17 cellular contexts compared by ENCODE assay signal in genomic region chr1:197314672-197315071, GRCh38. TPM values are rescaled to one million over a fixed set of nuclear protein-coding genes. Genes with fewer than 3 reads are reported as not detected.
DNase-seq lines count a peak whose midpoint lies in the region; ATAC-seq and TF ChIP-seq lines count a peak whose summit lies in the region.
"Had no signal": no experiment of that assay in that cellular context is flagged by ENCODE, and none has a peak within 500 bp of the region (broad histone marks: within the 10 kb centered on the region; RNA-seq: fewer than 3 reads in every experiment).

No MANE protein-coding gene starts in this region.

- ATAC-seq in SK-N-SH treated with all-trans-retinoic acid at 6 μM for 48 hours (peak; percentile 55), sciatic nerve (peak; percentile 45), GM18868 (IDR thresholded peaks at IDR 0.05; ENCODE audit: unreplicated experiment) (no peak)
- ATAC-seq: effector memory CD8-positive, alpha-beta T cell; naive thymus-derived CD8-positive, alpha-beta T cell; stimulated activated naive CD8-positive, alpha-beta T cell treated with anti-CD3 and anti-CD28 coated beads, Interleukin-15, Interleukin-2, amounts not matched to agents 100 U/mL and 50 U/mL, for 24 hours had no signal

- peak; percentile 21 for DNase-seq in NCI-H1105 treated with DMSO at 0.1 percent for 48 hours (lab: John Stamatoyannopoulos, UW)
- no peak for DNase-seq in NCI-H1105 (lab: John Stamatoyannopoulos, UW)
- peak; percentile 73 for DNase-seq in inferior parietal cortex (ENCODE audit: extremely low spot score)
- no peak for DNase-seq in sciatic nerve (ENCODE audit: low spot score)
- DNase-seq in activated CD4-positive, alpha-beta T cell treated with anti-CD3 and anti-CD28 coated beads for 48 hours, result no peak
- DNase-seq in DMS53 (lab: John Stamatoyannopoulos, UW), result no peak
- DNase-seq: 8988T; DMS79 treated with DMSO at 0.1 percent for 48 hours; effector memory CD8-positive, alpha-beta T cell; KBM-7; naive thymus-derived CD8-positive, alpha-beta T cell; stimulated activated CD4-positive, alpha-beta T cell treated with anti-CD3 and anti-CD28 coated beads, Interleukin-15, amount 100 ng/mL, for 24 hours; stimulated activated naive CD8-positive, alpha-beta T cell treated with anti-CD3 and anti-CD28 coated beads, Interleukin-15, Interleukin-2, amounts not matched to agents 100 U/mL and 50 U/mL, for 24 hours had no signal

- intact Hi-C loops in sciatic nerve (cut with DNase I), result no loop called here

TF ChIP-seq in SK-N-SH treated with all-trans-retinoic acid at 6 μM for 48 hours, 23 proteins besides CTCF, POLR2A, EP300 and RAD21:
- TF ChIP-seq ZNF70 (CRISPR knock-in tag; IDR thresholded peaks at IDR 0.05) (no peak), ZNF8 (CRISPR knock-in tag; IDR thresholded peaks at IDR 0.05) (no peak), ESRRG (CRISPR knock-in tag; IDR thresholded peaks at IDR 0.05) (no peak), TOX (CRISPR knock-in tag; IDR thresholded peaks at IDR 0.05; ENCODE audit: borderline replicate concordance) (no peak), ZNF565 (CRISPR knock-in tag; conservative IDR thresholded peaks at IDR 0.05; ENCODE audit: low read depth) (no peak), ZFP30 (CRISPR knock-in tag; IDR thresholded peaks at IDR 0.05) (no peak), ZFP3 (CRISPR knock-in tag; IDR thresholded peaks at IDR 0.05) (no peak), GLIS3 (CRISPR knock-in tag; IDR thresholded peaks at IDR 0.05) (no peak), CREB5 (CRISPR knock-in tag; IDR thresholded peaks at IDR 0.05; ENCODE audit: low read depth) (no peak), OSR1 (CRISPR knock-in tag; IDR thresholded peaks at IDR 0.05) (no peak), TSHZ2 (CRISPR knock-in tag; IDR thresholded peaks at IDR 0.05) (no peak), PATZ1 (CRISPR knock-in tag; IDR thresholded peaks at IDR 0.05; ENCODE audit: borderline replicate concordance) (no peak), ZC3H10 (CRISPR knock-in tag; IDR thresholded peaks at IDR 0.05) (no peak), CSDC2 (CRISPR knock-in tag; IDR thresholded peaks at IDR 0.05) (no peak), PPARA (CRISPR knock-in tag; IDR thresholded peaks at IDR 0.05; ENCODE audit: borderline replicate concordance) (no peak), ARNTL (CRISPR knock-in tag; IDR thresholded peaks at IDR 0.05; ENCODE audit: borderline replicate concordance, low read depth) (no peak), CSRNP3 (CRISPR knock-in tag; IDR thresholded peaks at IDR 0.05) (no peak)

RNA-seq across cellular contexts. Expression of gene CRB1, which starts 46.6 kb away (rescaled TPM):
- total RNA-seq in sciatic nerve, result 0.94 TPM
- total RNA-seq: activated CD8-positive, alpha-beta memory T cell treated with anti-CD3 and anti-CD28 coated beads for 36 hours; activated T-helper 2 cell treated with anti-CD3 and anti-CD28 coated beads, Interferon-gamma antibody, Interleukin-2, Interleukin-4, amounts not matched to agents 10 μg/mL and 5 μg/mL and 100 μg/mL, durations not matched to agents 14 hours and 24 hours and 36 hours had no signal

Comparison
In these comparisons a context has a peak if more than half of its experiments do, and no peak if none do; other contexts are left out.
1. DNase-seq: peak in NCI-H1105 treated with DMSO at 0.1 percent for 48 hours (single experiment) and inferior parietal cortex (single experiment); none in NCI-H1105 (single experiment), sciatic nerve (single experiment), activated CD4-positive, alpha-beta T cell treated with anti-CD3 and anti-CD28 coated beads for 48 hours (single experiment) and DMS53 (single experiment).